9 cellular contexts compared by ENCODE assay signal in genomic region chr19:18478545-18479311, GRCh38. TPM values are rescaled to one million over a fixed set of nuclear protein-coding genes. Genes with fewer than 3 reads are reported as not detected.
DNase-seq lines count a peak whose midpoint lies in the region; ATAC-seq, FAIRE-seq and TF ChIP-seq lines count a peak whose summit lies in the region.
"Had no signal": no experiment of that assay in that cellular context is flagged by ENCODE, and none has a peak within 500 bp of the region (broad histone marks: within the 10 kb centered on the region; RNA-seq: fewer than 3 reads in every experiment).

No MANE protein-coding gene starts in this region.

- H3K27ac ChIP-seq in Karpas-422 (ENCODE audit: low read length): peak overlapping the region; percentile 66
- no peak overlapping the region for H3K27ac ChIP-seq in H1 (ENCODE audit: low read depth, low read length)
- H3K27ac ChIP-seq in subcutaneous abdominal adipose tissue (ENCODE audit: low read depth, low read length): peak overlapping the region; percentile 73
- H3K27ac ChIP-seq: KMS-11 had no signal

- no peaks in the 10 kb centered on the region for H3K27me3 ChIP-seq in BJ (ENCODE audit: control insufficient read depth, insufficient read depth, low read length)
- no peaks in the 10 kb centered on the region for H3K27me3 ChIP-seq in Karpas-422 (ENCODE audit: low read length)
- H3K27me3 ChIP-seq in H1 (replicated peaks in 1 of 4; ENCODE audit: control insufficient read depth in 3 of 4, extremely low read depth in 1 of 4, insufficient read depth in 3 of 4, low read length in 3 of 4): no peaks in the 10 kb centered on the region
- no peaks in the 10 kb centered on the region for H3K27me3 ChIP-seq in subcutaneous abdominal adipose tissue (ENCODE audit: control insufficient read depth in 5 of 5, insufficient read depth in 4 of 5, low read length in 5 of 5)

- no peak overlapping the region for H2BK20ac ChIP-seq in H1 (ENCODE audit: low read length)

- H3K9me3 ChIP-seq in Karpas-422 (ENCODE audit: low read length) (no peaks in the 10 kb centered on the region), H1 (ENCODE audit: insufficient read depth in 2 of 2, low read depth in 1 of 2, low read length in 1 of 2) (no peaks in the 10 kb centered on the region), subcutaneous abdominal adipose tissue (ENCODE audit: control insufficient read depth in 5 of 5, low read length in 5 of 5) (no peaks in the 10 kb centered on the region)

- H2BK12ac ChIP-seq in H1 (ENCODE audit: low read depth, low read length): no peak overlapping the region

- H3K79me1 ChIP-seq in H1 (ENCODE audit: low read depth, low read length): peaks cover 12% of the 10 kb centered on the region; the same call in 1 of the 2 replicates

- TF ChIP-seq CTCF in BJ (IDR thresholded peaks at IDR 0.05; ENCODE audit: insufficient read depth, low read depth, low read length) (no peak), H1 (IDR thresholded peaks at IDR 0.05; ENCODE audit: control extremely low read depth in 1 of 3, insufficient read depth in 1 of 3, low read depth in 1 of 3, low read length in 3 of 3) (no peak)

- no peak overlapping the region for H3K14ac ChIP-seq in H1 (ENCODE audit: insufficient read length)

- CTCF ChIA-PET in BJ (lab: Yijun Ruan, JAX) (interaction anchor here (0.7 to 6.9 kb wide), 6 partner anchors 10 to 508 kb away, joined by 3 to 35 read pairs (median 3); no protein-coding TSS in a partner anchor), H1 (lab: Charles Lee; ENCODE audit: partially characterized antibody) (interaction anchor here (0.6 to 18.5 kb wide), 9 partner anchors 5 to 315 kb away, joined by 3 to 213 read pairs (median 4); partner anchors contain the start of gene UBA52)

- 0 out of 2 replicates have a peak, but pooled peaks cover 4% of the 10 kb centered on the region for H3K23me2 ChIP-seq in H1 (ENCODE audit: low read depth, low read length)

- H3K56ac ChIP-seq in H1 (replicated peaks; ENCODE audit: insufficient read length, low read depth, low read length): no peak overlapping the region

- no peak overlapping the region for H4K5ac ChIP-seq in H1 (ENCODE audit: insufficient read length, low read depth, low read length)

- H3K4me1 ChIP-seq in Karpas-422 (ENCODE audit: low read length) (peaks cover 49% of the 10 kb centered on the region), H1 (replicated peaks in 1 of 4; ENCODE audit: control insufficient read depth in 3 of 4, insufficient read depth in 4 of 4, low read length in 3 of 4) (no peaks in the 10 kb centered on the region; a peak in 1 of 7 replicates), subcutaneous abdominal adipose tissue (ENCODE audit: control insufficient read depth in 5 of 5, insufficient read depth in 5 of 5, low read length in 5 of 5) (peaks cover 15 to 79% (median 60%) of the 10 kb centered on the region in 5 donors)

- H3K4me3 ChIP-seq in BJ (ENCODE audit: low read depth, low read length) (no peak overlapping the region), Karpas-422 (ENCODE audit: low read length) (no peak overlapping the region), H1 (ENCODE audit: extremely low read depth in 1 of 4, insufficient read depth in 2 of 4, low read depth in 3 of 4, low read length in 4 of 4) (no peak overlapping the region), subcutaneous abdominal adipose tissue (ENCODE audit: low read depth in 1 of 5, low read length in 5 of 5) (peak overlapping the region in 2 of 5 donors; percentile 11 to 17)

- H2BK5ac ChIP-seq in H1 (ENCODE audit: low read depth, low read length): no peak overlapping the region; the same call in 1 of the 2 replicates

- no peak for TF ChIP-seq EP300 in H1 (IDR thresholded peaks at IDR 0.05; ENCODE audit: borderline replicate concordance in 1 of 2, low read depth in 2 of 2, low read length in 2 of 2)

- no peak overlapping the region for H3K23ac ChIP-seq in H1 (ENCODE audit: insufficient read length)

- no peaks in the 10 kb centered on the region for H3K9me2 ChIP-seq in Karpas-422 (replicated peaks; ENCODE audit: insufficient read depth, low read length)

- no peak overlapping the region for H2BK120ac ChIP-seq in H1 (replicated peaks; ENCODE audit: low read depth, low read length)

- H3K4ac ChIP-seq in H1 (replicated peaks; ENCODE audit: insufficient read length, low read depth, low read length): no peak overlapping the region

- peak; percentile 72 for DNase-seq in BJ (ENCODE audit: low read depth)
- peak; percentile 80 for DNase-seq in Karpas-422
- DNase-seq in activated CD4-positive, alpha-beta T cell treated with anti-CD3 and anti-CD28 coated beads for 48 hours: peak; percentile 86
- no peak for DNase-seq in H1 (ENCODE audit: low read depth in 1 of 2, low spot score in 2 of 2)
- DNase-seq in mucosa of gallbladder (ENCODE audit: low spot score): peak; percentile 82

- H3K79me2 ChIP-seq in Karpas-422 (ENCODE audit: low read length) (peaks cover 94% of the 10 kb centered on the region), H1 (ENCODE audit: control insufficient read depth in 1 of 2, insufficient read depth in 2 of 2, low read length in 2 of 2) (peaks cover 0 to 14% of the 10 kb centered on the region in 2 experiments; a peak in 1 of 4 replicates)

- 93% methylated on average over 17 of the region's 17 CpGs; no CpG with 5 or more reads in 1 of the 2 experiments for WGBS in H1 (ENCODE audit: extremely low coverage in 1 of 2, insufficient coverage in 1 of 2, insufficient read length in 1 of 2, insufficient replicate concordance in 2 of 2, low coverage in 1 of 2, low lambda C conversion rate in 2 of 2, missing lambda C conversion rate in 1 of 2), 2 experiments

- no peak for TF ChIP-seq POLR2A in H1 (IDR thresholded peaks at IDR 0.05; ENCODE audit: control extremely low read depth in 1 of 2, low read depth in 2 of 2, low read length in 2 of 2)

- peaks cover 5% of the 10 kb centered on the region; the same call in 1 of the 2 replicates for H4K20me1 ChIP-seq in Karpas-422 (ENCODE audit: insufficient read depth, low read depth, low read length)
- peaks cover 2 to 25% of the 10 kb centered on the region in 2 experiments for H4K20me1 ChIP-seq in H1 (replicated peaks in 1 of 2; ENCODE audit: control insufficient read depth in 1 of 2, insufficient read depth in 2 of 2, low read length in 2 of 2)

- no peak overlapping the region for H4K91ac ChIP-seq in H1 (replicated peaks; ENCODE audit: insufficient read length, low read length)

- POLR2A ChIA-PET in BJ (lab: Charles Lee): no interaction called here
- POLR2A ChIA-PET in H1 (lab: Charles Lee; ENCODE audit: partially characterized antibody): interaction anchor here (1.3 kb wide), 1 partner anchor 10 kb away, joined by 6 read pairs; no protein-coding TSS in a partner anchor

- no peak for FAIRE-seq in H1 (lab: Jason Lieb, UNC)

- no peak overlapping the region; the same call in 1 of the 2 replicates for H3K18ac ChIP-seq in H1 (ENCODE audit: extremely low read depth, low read length)

- H4K8ac ChIP-seq in H1 (ENCODE audit: extremely low read depth, insufficient read depth, low read length): no peak overlapping the region

- H2AK5ac ChIP-seq in H1 (ENCODE audit: low read depth, low read length): no peak overlapping the region

- H3K9ac ChIP-seq in Karpas-422 (ENCODE audit: low read length): peak overlapping the region; percentile 34
- no peak overlapping the region for H3K9ac ChIP-seq in H1 (replicated peaks in 1 of 4; ENCODE audit: extremely low read depth in 1 of 4, low read depth in 3 of 4, low read length in 3 of 4)
- peak overlapping the region in 3 of 5 donors; percentile 22 to 62 (median 51) for H3K9ac ChIP-seq in subcutaneous abdominal adipose tissue (ENCODE audit: low read length in 5 of 5)
- H3K9ac ChIP-seq: KMS-11 had no signal

- no peak for TF ChIP-seq RAD21 in H1 (IDR thresholded peaks at IDR 0.05 in 1 of 2, conservative IDR thresholded peaks at IDR 0.05 in 1 of 2; ENCODE audit: low read depth in 2 of 2, low read length in 2 of 2)

- H3K4me2 ChIP-seq in Karpas-422 (ENCODE audit: low read depth, low read length, poor library complexity, severe bottlenecking) (peak overlapping the region; percentile 43), H1 (ENCODE audit: insufficient read depth in 1 of 2, low read depth in 2 of 2, low read length in 2 of 2) (no peak overlapping the region)
- H3K4me2 ChIP-seq: KMS-11 had no signal

- H3K36me3 ChIP-seq in BJ (ENCODE audit: control insufficient read depth, insufficient read depth, low read length): no peaks in the 10 kb centered on the region; the same call in 1 of the 2 replicates
- H3K36me3 ChIP-seq in Karpas-422 (ENCODE audit: insufficient read depth, low read length): no peaks in the 10 kb centered on the region
- no peaks in the 10 kb centered on the region for H3K36me3 ChIP-seq in H1 (ENCODE audit: control insufficient read depth in 2 of 4, insufficient read depth in 4 of 4, low read length in 3 of 4)
- H3K36me3 ChIP-seq in subcutaneous abdominal adipose tissue (ENCODE audit: control insufficient read depth in 5 of 5, insufficient read depth in 5 of 5, low read length in 5 of 5): no peaks in the 10 kb centered on the region

- 0 out of 2 replicates have a peak overlapping the region, but pooled peaks have one; percentile 37 for H2AFZ ChIP-seq in Karpas-422 (ENCODE audit: low read length)
- H2AFZ ChIP-seq in H1 (ENCODE audit: low read length): no peak overlapping the region

- no peak overlapping the region for H2BK15ac ChIP-seq in H1 (ENCODE audit: low read length)

- ATAC-seq in GM19438 (IDR thresholded peaks at IDR 0.05; ENCODE audit: low read depth, unreplicated experiment) (peak; percentile 72), HG03378 (IDR thresholded peaks at IDR 0.05; ENCODE audit: unreplicated experiment) (no peak)

RNA-seq across cellular contexts. Expression of gene ISYNA1, which starts 40.8 kb away (rescaled TPM):
- polyA plus RNA-seq in BJ (2011; rRNA removed): 13.5 and 27.0 TPM in 2 replicates
- 12.2 and 16.5 TPM in 2 replicates for polyA minus RNA-seq in BJ (2011; rRNA and poly(A)+ RNA removed)
- 4.1 and 10.0 TPM in 2 replicates for total RNA-seq in Karpas-422 (2014; rRNA removed; shearing (Covaris generic); ENCODE audit: low replicate concordance)
- 207 and 215 TPM in 2 replicates for total RNA-seq in H1 (2021; fragmentation: NEBNext Ultra II Directional; extraction: Animal tissue kit (Norgen Biotek cat#: 25700))
- polyA plus RNA-seq in H1 (2011; rRNA removed): 264 and 330 TPM in 2 replicates
- polyA plus RNA-seq in H1 (2011; cell fraction: cytosol; rRNA removed): 164 TPM
- 558 TPM for polyA plus RNA-seq in H1 (2011; cell fraction: nucleus; rRNA removed)
- 147 to 255 TPM (median 231 TPM) in 4 replicates for polyA plus RNA-seq in H1 (2012, experiment 1 of 2)
- polyA plus RNA-seq in H1 (2012, experiment 2 of 2): 269 TPM
- 172 TPM for polyA plus RNA-seq in H1 (2013, experiment 1 of 2)
- polyA plus RNA-seq in H1 (2013, experiment 2 of 2): 158 TPM
- 67.7 and 79.7 TPM in 2 replicates for polyA minus RNA-seq in H1 (2011; rRNA and poly(A)+ RNA removed)
- 153 TPM for polyA minus RNA-seq in H1 (2011; cell fraction: cytosol; rRNA and poly(A)+ RNA removed)
- 97.1 TPM for polyA minus RNA-seq in H1 (2011; cell fraction: nucleus; rRNA and poly(A)+ RNA removed)
- 37.1 TPM for total RNA-seq in mucosa of gallbladder

RNA-seq across cellular contexts. Expression of gene ELL, which starts 43.1 kb away (rescaled TPM):
- polyA plus RNA-seq in BJ (2011; rRNA removed) (4.4 and 10.2 TPM in 2 replicates), H1 (2011; rRNA removed) (5.2 and 8.8 TPM in 2 replicates)
- 7.1 and 8.7 TPM in 2 replicates for polyA minus RNA-seq in BJ (2011; rRNA and poly(A)+ RNA removed)
- total RNA-seq in Karpas-422 (2014; rRNA removed; shearing (Covaris generic); ENCODE audit: low replicate concordance): 10.9 and 14.8 TPM in 2 replicates
- 10.2 and 10.5 TPM in 2 replicates for total RNA-seq in H1 (2021; fragmentation: NEBNext Ultra II Directional; extraction: Animal tissue kit (Norgen Biotek cat#: 25700))
- polyA plus RNA-seq in H1 (2011; cell fraction: cytosol; rRNA removed): 6.5 TPM
- 12.6 TPM for polyA plus RNA-seq in H1 (2011; cell fraction: nucleus; rRNA removed)
- polyA plus RNA-seq in H1 (2012, experiment 1 of 2): 4.6 to 7.6 TPM (median 7.4 TPM) in 4 replicates
- polyA plus RNA-seq in H1 (2012, experiment 2 of 2): 6.4 TPM
- 5.6 TPM for polyA plus RNA-seq in H1 (2013, experiment 1 of 2)
- polyA plus RNA-seq in H1 (2013, experiment 2 of 2): 6.2 TPM
- 3.6 and 5.4 TPM in 2 replicates for polyA minus RNA-seq in H1 (2011; rRNA and poly(A)+ RNA removed)
- 6.4 TPM for polyA minus RNA-seq in H1 (2011; cell fraction: cytosol; rRNA and poly(A)+ RNA removed)
- polyA minus RNA-seq in H1 (2011; cell fraction: nucleus; rRNA and poly(A)+ RNA removed): 10.7 TPM
- 20.1 TPM for total RNA-seq in mucosa of gallbladder

RNA-seq across cellular contexts. Expression of gene SSBP4, which starts 59.5 kb away (rescaled TPM):
- polyA plus RNA-seq in BJ (2011; rRNA removed) (16.3 and 24.1 TPM in 2 replicates), H1 (2011; rRNA removed) (33.7 and 51.3 TPM in 2 replicates)
- 15.0 and 30.3 TPM in 2 replicates for polyA minus RNA-seq in BJ (2011; rRNA and poly(A)+ RNA removed)
- 22.5 and 73.2 TPM in 2 replicates for total RNA-seq in Karpas-422 (2014; rRNA removed; shearing (Covaris generic); ENCODE audit: low replicate concordance)
- total RNA-seq in H1 (2021; fragmentation: NEBNext Ultra II Directional; extraction: Animal tissue kit (Norgen Biotek cat#: 25700)): 26.4 and 30.5 TPM in 2 replicates
- polyA plus RNA-seq in H1 (2011; cell fraction: cytosol; rRNA removed): 28.5 TPM
- polyA plus RNA-seq in H1 (2011; cell fraction: nucleus; rRNA removed): 60.9 TPM
- polyA plus RNA-seq in H1 (2012, experiment 1 of 2): 11.5 to 29.1 TPM (median 22.0 TPM) in 4 replicates
- polyA plus RNA-seq in H1 (2012, experiment 2 of 2): 26.6 TPM
- 40.7 TPM for polyA plus RNA-seq in H1 (2013, experiment 1 of 2)
- 42.3 TPM for polyA plus RNA-seq in H1 (2013, experiment 2 of 2)
- 1.9 and 3.2 TPM in 2 replicates for polyA minus RNA-seq in H1 (2011; rRNA and poly(A)+ RNA removed)
- 25.3 TPM for polyA minus RNA-seq in H1 (2011; cell fraction: cytosol; rRNA and poly(A)+ RNA removed)
- 21.7 TPM for polyA minus RNA-seq in H1 (2011; cell fraction: nucleus; rRNA and poly(A)+ RNA removed)
- total RNA-seq in mucosa of gallbladder: 68.1 TPM

Comparison
In these comparisons a context has a peak if more than half of its experiments do, and no peak if none do; other contexts are left out.
1. DNase-seq: peak in BJ (single experiment), Karpas-422 (single experiment), activated CD4-positive, alpha-beta T cell treated with anti-CD3 and anti-CD28 coated beads for 48 hours (single experiment) and mucosa of gallbladder (single experiment); none in H1 (0 of 2).
2. H3K9ac ChIP-seq: peak in Karpas-422 (single experiment) and subcutaneous abdominal adipose tissue (3 of 5); none in H1 (0 of 4).